In the genomic region with DNA sequence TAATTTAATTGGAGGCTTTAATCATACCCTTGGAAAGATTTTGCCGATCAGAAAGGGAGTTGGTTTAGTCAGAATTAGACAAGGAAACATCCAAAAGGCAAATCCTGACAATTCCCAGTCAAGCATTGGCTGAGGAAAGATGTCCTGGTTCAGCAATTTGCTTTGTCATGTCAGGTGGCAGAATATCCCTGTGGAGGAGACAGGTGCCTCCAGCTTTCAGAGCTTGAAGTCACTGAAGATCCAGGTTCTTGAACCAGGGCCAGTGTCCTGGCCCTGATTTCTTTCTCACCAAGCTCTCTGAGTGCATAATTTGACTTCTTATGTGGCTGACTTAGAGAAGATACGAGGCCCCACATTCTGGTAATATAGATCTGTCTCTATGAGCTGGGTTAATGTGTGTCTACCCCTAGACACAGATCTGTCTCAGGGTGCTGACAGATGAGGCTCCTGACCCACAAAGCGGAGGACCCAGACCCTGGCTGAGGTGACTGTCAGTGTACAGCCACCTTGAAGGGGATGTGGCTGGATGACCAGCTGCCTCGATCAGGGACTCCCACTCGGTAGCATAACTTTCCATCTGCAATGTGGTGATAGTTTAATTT, we compare ENCODE assay signal across 12 cellular contexts.
"Had no signal": no experiment of that assay in that cellular context is flagged by ENCODE, and none has a peak within 500 bp of the region (broad histone marks: within the 10 kb centered on the region; RNA-seq: fewer than 3 reads in every experiment).

No MANE protein-coding gene starts in this region.

- H3K4me3 Mint-ChIP-seq: activated CD4-positive, alpha-beta memory T cell treated with anti-CD3 and anti-CD28 coated beads, Interleukin-2, amount 10 ng/mL, durations not matched to agents 7 days and 5 days had no signal

- H3K4me3 ChIP-seq: coronary artery, heart left ventricle, ovary, stomach, thoracic aorta had no signal

- H3K9me3 Mint-ChIP-seq: activated CD4-positive, alpha-beta memory T cell treated with anti-CD3 and anti-CD28 coated beads, Interleukin-2, amount 10 ng/mL, durations not matched to agents 7 days and 5 days had no signal

- ATAC-seq: left ventricle myocardium superior had no signal

- H3K27ac ChIP-seq: coronary artery, heart left ventricle, ovary, stomach, thoracic aorta had no signal

- H3K9me3 ChIP-seq: heart left ventricle, ovary, stomach, thoracic aorta had no signal

- H3K27me3 ChIP-seq: heart left ventricle, ovary, stomach had no signal

- DNase-seq: activated CD4-positive, alpha-beta memory T cell treated with anti-CD3 and anti-CD28 coated beads, Interleukin-2, amount 10 ng/mL, durations not matched to agents 7 days and 5 days; activated CD4-positive, alpha-beta T cell treated with anti-CD3 and anti-CD28 coated beads for 1 hour; activated CD8-positive, alpha-beta memory T cell treated with anti-CD3 and anti-CD28 coated beads, Interleukin-2, amount 50 U/mL, for 4 hours; effector CD4-positive, alpha-beta T cell; heart left ventricle; islet precursor cell; left ventricle myocardium superior; ovary; stimulated activated CD4-positive, alpha-beta T cell treated with anti-CD3 and anti-CD28 coated beads, Interleukin-4, amount 100 ng/mL, for 4 hours; stomach had no signal

- H3K36me3 ChIP-seq: heart left ventricle, ovary, stomach, thoracic aorta had no signal

- H3K4me1 ChIP-seq: heart left ventricle, stomach had no signal
